28 cellular contexts compared by ENCODE assay signal in the genomic region with DNA sequence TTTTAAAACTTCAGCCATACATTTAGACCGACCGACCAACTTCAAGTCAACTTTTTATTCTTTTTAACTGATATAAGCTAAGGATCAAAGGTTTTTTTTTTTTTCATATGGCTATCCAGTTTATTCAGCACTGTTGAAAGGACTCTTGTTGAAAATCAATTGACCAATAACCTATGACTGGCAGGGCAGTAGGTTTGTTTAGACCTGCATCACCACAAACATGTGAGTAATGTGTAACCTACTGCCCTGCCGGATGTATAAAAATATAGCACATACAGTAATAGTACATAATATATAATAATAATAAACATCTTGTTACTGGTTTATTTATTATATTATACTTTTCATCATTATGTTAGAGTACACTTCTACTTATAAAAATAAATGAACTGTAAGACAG.
"Had no signal": no experiment of that assay in that cellular context is flagged by ENCODE, and none has a peak within 500 bp of the region (broad histone marks: within the 10 kb centered on the region; RNA-seq: fewer than 3 reads in every experiment).

No MANE protein-coding gene starts in this region.

- DNase-seq: activated CD4-positive, alpha-beta memory T cell treated with anti-CD3 and anti-CD28 coated beads, Interleukin-2, amount 10 ng/mL, durations not matched to agents 7 days and 5 days; activated CD4-positive, alpha-beta T cell treated with anti-CD3 and anti-CD28 coated beads for 1 hour; activated CD4-positive, alpha-beta T cell treated with anti-CD3 and anti-CD28 coated beads for 4 hours; activated CD4-positive, alpha-beta T cell treated with anti-CD3 and anti-CD28 coated beads, Interleukin-2, amount 10 ng/mL, durations not matched to agents 7 days and 5 days; activated CD4-positive, alpha-beta T cell treated with anti-CD3 and anti-CD28 coated beads, Interleukin-2, amount 50 U/mL, for 4 hours; activated CD8-positive, alpha-beta memory T cell treated with anti-CD3 and anti-CD28 coated beads, Interleukin-2, amount 50 U/mL, for 48 hours; activated effector memory CD4-positive, alpha-beta T cell treated with Interleukin-2 at 50 U/mL for 16 hours; activated gamma-delta T cell treated with Interleukin-2 at 50 U/mL for 16 hours; activated naive CD4-positive, alpha-beta T cell treated with Interleukin-2 at 50 U/mL for 16 hours; activated naive CD8-positive, alpha-beta T cell treated with anti-CD3 and anti-CD28 coated beads for 36 hours; activated naive CD8-positive, alpha-beta T cell treated with anti-CD3 and anti-CD28 coated beads, Interleukin-2, amount 50 U/mL, for 24 hours; activated T-cell treated with anti-CD3 and anti-CD28 coated beads for 4 hours; activated T-cell treated with anti-CD3 and anti-CD28 coated beads, Interleukin-2, amount 50 U/mL, for 4 hours; adrenal gland; amygdala; aorta; body of pancreas; cortex of kidney; dermis blood vessel endothelial cell; effector CD4-positive, alpha-beta T cell; effector memory CD8-positive, alpha-beta T cell; esophagus squamous epithelium; head of caudate nucleus; T-helper 2 cell had no signal

- H3K4me1 ChIP-seq: adrenal gland, body of pancreas, esophagus squamous epithelium had no signal

- ATAC-seq: activated naive CD8-positive, alpha-beta T cell treated with anti-CD3 and anti-CD28 coated beads, Interleukin-2, amount 50 U/mL, for 24 hours; activated T-cell treated with anti-CD3 and anti-CD28 coated beads, Interleukin-2, amount 50 U/mL, for 4 hours; activated T-helper 17 cell treated with anti-CD3 and anti-CD28 coated beads, Interleukin-2, amount 50 U/mL, for 72 hours; body of pancreas; effector memory CD8-positive, alpha-beta T cell; WTC11 had no signal

- H3K36me3 ChIP-seq: adrenal gland, esophagus squamous epithelium had no signal

- H3K27me3 ChIP-seq: adrenal gland, body of pancreas, esophagus squamous epithelium had no signal

- H3K27ac ChIP-seq: adrenal gland, body of pancreas, epithelial cell of prostate, esophagus squamous epithelium, VCaP had no signal

- H3K4me3 ChIP-seq: adrenal gland, body of pancreas, esophagus squamous epithelium had no signal

- H3K9me3 ChIP-seq: adrenal gland had no signal
